24 cellular contexts compared by ENCODE assay signal in genomic region chr19:50873056-50873455, GRCh38. TPM values are rescaled to one million over a fixed set of nuclear protein-coding genes. Genes with fewer than 3 reads are reported as not detected.
DNase-seq lines count a peak whose midpoint lies in the region; ATAC-seq and TF ChIP-seq lines count a peak whose summit lies in the region.
"Had no signal": no experiment of that assay in that cellular context is flagged by ENCODE, and none has a peak within 500 bp of the region (broad histone marks: within the 10 kb centered on the region; RNA-seq: fewer than 3 reads in every experiment).

Gene KLK2, plus strand, starts transcription at chr19:50873439. Its CDS starts 35 bp downstream, at chr19:50873474.

- intact Hi-C loops in testis (cut with DNase I; ENCODE audit: low total_unique reads), result no loop called here
- intact Hi-C loops in vagina (cut with DNase I), result no loop called here

- TF ChIP-seq POLR2A in testis (IDR thresholded peaks at IDR 0.05) (no peak), vagina (IDR thresholded peaks at IDR 0.05) (no peak)

- H3K4me3 ChIP-seq in testis, result no peak within 1 kb of the TSS
- H3K4me3 ChIP-seq in vagina, result no peak within 1 kb of the TSS
- H3K4me3 ChIP-seq: A549, GM12878, HAP-1, K562 had no signal

- no peaks in the 10 kb centered on the region for H3K9me3 ChIP-seq in testis
- no peaks in the 10 kb centered on the region for H3K9me3 ChIP-seq in vagina
- H3K9me3 ChIP-seq: HAP-1 had no signal

- H3K27me3 ChIP-seq in testis, result no peaks in the 10 kb centered on the region
- no peaks in the 10 kb centered on the region for H3K27me3 ChIP-seq in vagina

- ATAC-seq in HG03108 (IDR thresholded peaks at IDR 0.05; ENCODE audit: unreplicated experiment), result no peak
- ATAC-seq: A549, GM12878, K562 had no signal

- TF ChIP-seq CTCF in C4-2B (conservative IDR thresholded peaks at IDR 0.05), result no peak
- TF ChIP-seq CTCF in VCaP (conservative IDR thresholded peaks at IDR 0.05), result no peak
- TF ChIP-seq CTCF in testis (IDR thresholded peaks at IDR 0.05), result no peak
- TF ChIP-seq CTCF in vagina (IDR thresholded peaks at IDR 0.05), result no peak

- DNase-seq in testis (no peak), vagina (ENCODE audit: extremely low spot score in 2 of 2) (no peak)
- no peak for DNase-seq in activated CD4-positive, alpha-beta T cell treated with anti-CD3 and anti-CD28 coated beads, Interleukin-2, amount 50 U/mL, for 48 hours
- DNase-seq: AML-193; CD4-positive, CD25-positive, alpha-beta regulatory T cell; CD8-positive, alpha-beta memory T cell; COR-L47; DMS 273 treated with DMSO at 0.1 percent for 48 hours; DMS53; DND-41; EL; IMR-90 had no signal

- H3K36me3 ChIP-seq in testis (ENCODE audit: low read depth, missing control alignments) (no peaks in the 10 kb centered on the region), vagina (no peaks in the 10 kb centered on the region)
- H3K36me3 ChIP-seq: HAP-1 had no signal

- no peaks in the 10 kb centered on the region for H3K4me1 ChIP-seq in testis
- H3K4me1 ChIP-seq in vagina, result no peaks in the 10 kb centered on the region
- H3K4me1 ChIP-seq: A549, HAP-1 had no signal

- WGBS in testis, 2 donors, result 68 to 74% methylated on average over 3 of the region's 3 CpGs

- peak within 1 kb of the TSS; percentile 100 for H3K27ac ChIP-seq in C4-2B
- H3K27ac ChIP-seq in VCaP, result peak within 1 kb of the TSS; percentile 100
- H3K27ac ChIP-seq in testis, result no peak within 1 kb of the TSS
- H3K27ac ChIP-seq in vagina, result no peak within 1 kb of the TSS
- H3K27ac ChIP-seq: A549, HL-60 had no signal

RNA-seq across cellular contexts. Expression of gene KLK2, which starts in this region (rescaled TPM):
- total RNA-seq in testis (10 to 100 TPM; 19.3 to 38.3 TPM), vagina (not detected)
- polyA plus RNA-seq in testis (ENCODE audit: insufficient read depth, low read depth, low replicate concordance), result 30.7 TPM
- total RNA-seq: CD4-positive, CD25-positive, alpha-beta regulatory T cell; CD8-positive, alpha-beta memory T cell; G401; H4; HT1080; IMR-90 had no signal
- polyA plus RNA-seq: BJ; CD4-positive, CD25-positive, alpha-beta regulatory T cell; CD8-positive, alpha-beta memory T cell; IMR-90 had no signal

Comparison
In these comparisons a context has a peak if more than half of its experiments do, and no peak if none do; other contexts are left out.
1. RNA of gene KLK2 (total RNA-seq): 19.3 to 38.3 TPM in testis; not detected in vagina (single experiment); every median in the first group is over 10 times any median in the second.
2. H3K27ac ChIP-seq: peak in C4-2B (single experiment) and VCaP (single experiment); none in testis (0 of 2) and vagina (single experiment).